In genomic region chr7:149882264-149883048, GRCh38 we compare ENCODE assay signal across 13 cellular contexts. TPM values are rescaled to one million over a fixed set of nuclear protein-coding genes. Genes with fewer than 3 reads are reported as not detected.
DNase-seq lines count a peak whose midpoint lies in the region; ATAC-seq and TF ChIP-seq lines count a peak whose summit lies in the region.
"Had no signal": no experiment of that assay in that cellular context is flagged by ENCODE, and none has a peak within 500 bp of the region (broad histone marks: within the 10 kb centered on the region; RNA-seq: fewer than 3 reads in every experiment).

No MANE protein-coding gene starts in this region.

- H2BK5ac ChIP-seq in mesenchymal stem cell (ENCODE audit: low read depth, low read length, poor library complexity, severe bottlenecking): peak overlapping the region; percentile 32

- H2BK120ac ChIP-seq in mesenchymal stem cell (ENCODE audit: low read depth, low read length): no peak overlapping the region

- no peaks in the 10 kb centered on the region for H3K36me3 ChIP-seq in right atrium auricular region
- H3K36me3 ChIP-seq in mesenchymal stem cell (ENCODE audit: control insufficient read depth in 1 of 2, insufficient read depth in 2 of 2, low read depth in 1 of 2, low read length in 2 of 2): peaks cover 0 to 16% of the 10 kb centered on the region in 2 experiments
- no peaks in the 10 kb centered on the region for H3K36me3 ChIP-seq in uterus
- H3K36me3 ChIP-seq in WERI-Rb-1: peaks cover 7% of the 10 kb centered on the region
- H3K36me3 ChIP-seq: thyroid gland had no signal

- H3K27me3 ChIP-seq in right atrium auricular region (no peaks in the 10 kb centered on the region), mesenchymal stem cell (ENCODE audit: control insufficient read depth in 1 of 2, insufficient read depth in 1 of 2, low read length in 2 of 2) (peaks cover 0 to 3% of the 10 kb centered on the region in 2 experiments), uterus (no peaks in the 10 kb centered on the region), WERI-Rb-1 (ENCODE audit: insufficient read depth, low read depth, severe bottlenecking) (no peaks in the 10 kb centered on the region)
- H3K27me3 ChIP-seq: thyroid gland had no signal

- H3K14ac ChIP-seq in mesenchymal stem cell (ENCODE audit: low read length in 2 of 2): no peak overlapping the region

- H3K4me3 ChIP-seq in right atrium auricular region (no peak overlapping the region), mesenchymal stem cell (ENCODE audit: insufficient read depth in 1 of 2, low read depth in 1 of 2, low read length in 2 of 2) (no peak overlapping the region), uterus (no peak overlapping the region), WERI-Rb-1 (ENCODE audit: low read depth, low read length) (no peak overlapping the region)
- H3K4me3 ChIP-seq: GM12878, lung, thyroid gland had no signal

- no peak overlapping the region for H3K18ac ChIP-seq in mesenchymal stem cell (ENCODE audit: low read depth in 1 of 2, low read length in 2 of 2)

- H3K4me1 ChIP-seq in right atrium auricular region (peaks cover 0 to 39% of the 10 kb centered on the region in 2 donors), mesenchymal stem cell (ENCODE audit: control insufficient read depth, insufficient read depth, low read depth, low read length) (peaks cover 42% of the 10 kb centered on the region), uterus (peaks cover 0 to 9% of the 10 kb centered on the region in 2 donors)

- peak overlapping the region; percentile 62 for H2AK5ac ChIP-seq in mesenchymal stem cell (ENCODE audit: low read length, severe bottlenecking)

- no peak overlapping the region for H3K23ac ChIP-seq in mesenchymal stem cell (ENCODE audit: low read length in 2 of 2)

- no peak for TF ChIP-seq POLR2A in uterus (IDR thresholded peaks at IDR 0.05)

- ATAC-seq in Right ventricle myocardium inferior (peak; percentile 52), GM21717 (IDR thresholded peaks at IDR 0.05; ENCODE audit: unreplicated experiment) (no peak)

- no peak overlapping the region for H3K9ac ChIP-seq in mesenchymal stem cell (ENCODE audit: low read length)

- no peak overlapping the region for H4K8ac ChIP-seq in mesenchymal stem cell (ENCODE audit: low read length)

- no peak overlapping the region for H4K91ac ChIP-seq in mesenchymal stem cell (ENCODE audit: low read length)

- 94% methylated on average over 9 of the region's 11 CpGs for WGBS in mesenchymal stem cell

- DNase-seq in Right ventricle myocardium inferior (ENCODE audit: missing footprints): peak; percentile 68
- no peak for DNase-seq in right atrium auricular region (ENCODE audit: low spot score)
- no peak for DNase-seq in mesenchymal stem cell
- peak; percentile 77 to 80 for DNase-seq in uterus
- DNase-seq in DMS153 treated with DMSO at 0.1 percent for 48 hours (lab: John Stamatoyannopoulos, UW; ENCODE audit: unreplicated experiment): no peak
- no peak for DNase-seq in WERI-Rb-1
- DNase-seq: activated effector memory CD4-positive, alpha-beta T cell treated with Interleukin-2 at 50 U/mL for 16 hours; NCI-H187 had no signal

- intact Hi-C loops in Right ventricle myocardium inferior (cut with DNase I): no loop called here
- intact Hi-C loops in uterus (cut with DNase I; ENCODE audit: low total_unique reads): no loop called here

- H3K9me3 ChIP-seq in right atrium auricular region: no peaks in the 10 kb centered on the region
- no peaks in the 10 kb centered on the region for H3K9me3 ChIP-seq in mesenchymal stem cell (ENCODE audit: control insufficient read depth, low read length)
- no peaks in the 10 kb centered on the region for H3K9me3 ChIP-seq in uterus
- H3K9me3 ChIP-seq in WERI-Rb-1 (ENCODE audit: severe bottlenecking): no peaks in the 10 kb centered on the region
- H3K9me3 ChIP-seq: thyroid gland had no signal

- H3K27ac ChIP-seq in right atrium auricular region: peak overlapping the region in 1 of 2 donors; percentile 32
- H3K27ac ChIP-seq in cingulate gyrus (ENCODE audit: low read depth, low read length): peak overlapping the region; percentile 79
- H3K27ac ChIP-seq in mesenchymal stem cell (ENCODE audit: low read length, poor library complexity, severe bottlenecking): peak overlapping the region; percentile 59
- peak overlapping the region; percentile 52 to 63 for H3K27ac ChIP-seq in uterus
- H3K27ac ChIP-seq in WERI-Rb-1: no peak overlapping the region; the same call in 1 of the 2 replicates

- H2AFZ ChIP-seq in mesenchymal stem cell (ENCODE audit: low read depth, low read length): no peak overlapping the region

- TF ChIP-seq CTCF in right atrium auricular region (IDR thresholded peaks at IDR 0.05) (no peak), uterus (IDR thresholded peaks at IDR 0.05) (no peak), WERI-Rb-1 (IDR thresholded peaks at IDR 0.05; ENCODE audit: low read depth, low read length) (no peak)

- no peak overlapping the region for H2BK12ac ChIP-seq in mesenchymal stem cell (ENCODE audit: low read length in 2 of 2)

- H2BK15ac ChIP-seq in mesenchymal stem cell (ENCODE audit: low read depth, poor library complexity, severe bottlenecking): no peak overlapping the region

- H3K79me1 ChIP-seq in mesenchymal stem cell (replicated peaks; ENCODE audit: low read length, poor library complexity, severe bottlenecking): no peaks in the 10 kb centered on the region

- no peak overlapping the region for H3K4ac ChIP-seq in mesenchymal stem cell (ENCODE audit: low read depth in 1 of 2, low read length in 2 of 2)

- no peak overlapping the region for H3K4me2 ChIP-seq in mesenchymal stem cell (ENCODE audit: low read length, poor library complexity, severe bottlenecking)

RNA-seq across cellular contexts. Expression of gene ATP6V0E2, which starts 8.7 kb away (rescaled TPM):
- total RNA-seq in Right ventricle myocardium inferior (125 TPM), right atrium auricular region (100 to 1,000 TPM in 1 of 2 donors, 10 to 100 TPM in 1; 60.7 to 122 TPM), uterus (10 to 100 TPM in 2 of 4 donors, 1 to 10 TPM in 2; 2.6 to 22.5 (median 10.1) TPM)
- 18.3 TPM for polyA plus RNA-seq in mesenchymal stem cell (2013, experiment 1 of 2)
- 19.6 TPM for polyA plus RNA-seq in mesenchymal stem cell (2013, experiment 2 of 2)

RNA-seq across cellular contexts. Expression of gene ZNF862, which starts 44.3 kb away (rescaled TPM):
- total RNA-seq in Right ventricle myocardium inferior (10.1 TPM), right atrium auricular region (10 to 100 TPM in 1 of 2 donors, 1 to 10 TPM in 1; 7.0 to 11.0 TPM), uterus (10 to 100 TPM in 2 of 4 donors, 1 to 10 TPM in 2; 1.8 to 39.4 (median 14.6) TPM)
- polyA plus RNA-seq in mesenchymal stem cell (2013, experiment 1 of 2): 4.8 TPM
- polyA plus RNA-seq in mesenchymal stem cell (2013, experiment 2 of 2): 3.6 TPM

Comparison
In these comparisons a context has a peak if more than half of its experiments do, and no peak if none do; other contexts are left out.
1. DNase-seq: peak in Right ventricle myocardium inferior (single experiment) and uterus (2 of 2); none in right atrium auricular region (single experiment), mesenchymal stem cell (single experiment), DMS153 treated with DMSO at 0.1 percent for 48 hours (single experiment) and WERI-Rb-1 (single experiment).